Comparison of ENCODE assay signal across 1 cellular context in the genomic region with DNA sequence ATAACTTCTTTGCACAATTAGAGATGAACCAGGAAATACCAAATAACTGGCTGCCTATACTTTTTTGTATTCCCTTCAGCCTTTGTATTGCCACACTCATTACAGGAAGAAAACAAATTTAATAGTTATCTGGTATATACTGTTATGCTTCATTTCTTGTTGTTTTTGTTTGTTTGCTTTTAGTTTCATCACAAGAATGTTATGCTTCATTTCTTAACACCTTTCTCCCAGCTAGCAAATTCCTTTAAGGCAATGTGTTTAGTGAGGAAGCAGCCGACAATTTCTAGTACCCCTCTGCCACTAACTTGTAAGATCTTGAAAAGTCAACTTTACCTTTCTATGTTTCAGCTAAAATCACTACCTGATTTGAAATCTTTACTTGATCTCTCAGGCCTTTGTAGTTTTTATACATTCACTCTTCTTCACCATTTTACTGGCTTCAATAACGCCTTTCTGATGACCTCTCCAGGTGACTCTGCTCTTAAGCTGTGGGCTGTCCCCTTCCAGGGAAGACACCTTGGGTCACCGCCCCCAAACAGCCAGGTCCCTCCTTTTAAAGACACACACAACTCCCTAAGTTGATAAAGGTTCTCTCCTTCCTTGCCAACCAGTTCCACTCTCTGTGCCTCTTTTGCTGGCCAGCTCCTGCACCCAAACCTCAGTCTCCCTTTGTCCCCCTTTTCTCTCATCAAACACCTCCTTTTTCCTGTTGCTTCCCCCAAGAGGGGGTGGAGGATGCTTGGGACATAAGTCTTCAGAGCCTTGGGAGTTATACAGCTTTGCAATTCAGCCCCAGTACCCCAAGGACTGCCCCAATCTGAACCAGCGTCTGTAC.
TF ChIP-seq lines count a peak whose summit lies in the region.

No MANE protein-coding gene starts in this region.

TF ChIP-seq in HepG2, 621 proteins besides CTCF, POLR2A, EP300 and RAD21 (continued from another document and continues in another):
- no peak for TF ChIP-seq AHDC1 (CRISPR knock-in tag; IDR thresholded peaks at IDR 0.05; ENCODE audit: borderline replicate concordance)
- TF ChIP-seq ZNF230 (CRISPR knock-in tag; IDR thresholded peaks at IDR 0.05) = no peak; the same call in 1 of the 2 replicates
- TF ChIP-seq SMARCC2 (IDR thresholded peaks at IDR 0.05) = no peak
- no peak for TF ChIP-seq ARNT2 (CRISPR knock-in tag; IDR thresholded peaks at IDR 0.05; ENCODE audit: low read depth)
- 0 out of 2 replicates have a peak, but pooled peaks have one; percentile 15 for TF ChIP-seq KMT2B (CRISPR knock-in tag; IDR thresholded peaks at IDR 0.05)
- TF ChIP-seq MTF2 (CRISPR knock-in tag; IDR thresholded peaks at IDR 0.05; ENCODE audit: borderline replicate concordance) = 0 out of 2 replicates have a peak, but pooled peaks have one; percentile 12
- no peak for TF ChIP-seq MLLT10 (CRISPR knock-in tag; IDR thresholded peaks at IDR 0.05)
- TF ChIP-seq HMG20A (CRISPR knock-in tag; IDR thresholded peaks at IDR 0.05; ENCODE audit: borderline replicate concordance) = 0 out of 2 replicates have a peak, but pooled peaks have one; percentile 7
- no peak for TF ChIP-seq ZBTB8A (CRISPR knock-in tag; IDR thresholded peaks at IDR 0.05; ENCODE audit: borderline replicate concordance, low read depth)
- TF ChIP-seq MZF1 (CRISPR knock-in tag; IDR thresholded peaks at IDR 0.05; ENCODE audit: borderline replicate concordance) = no peak
- no peak for TF ChIP-seq ZNF530 (CRISPR knock-in tag; IDR thresholded peaks at IDR 0.05; ENCODE audit: low read depth)
- no peak for TF ChIP-seq BRCA1 (CRISPR knock-in tag; IDR thresholded peaks at IDR 0.05)
- no peak; the same call in 1 of the 2 replicates for TF ChIP-seq HOMEZ (CRISPR knock-in tag; IDR thresholded peaks at IDR 0.05; ENCODE audit: low read depth)
- no peak for TF ChIP-seq ADNP (CRISPR knock-in tag; IDR thresholded peaks at IDR 0.05)
- TF ChIP-seq, protein P1, sequence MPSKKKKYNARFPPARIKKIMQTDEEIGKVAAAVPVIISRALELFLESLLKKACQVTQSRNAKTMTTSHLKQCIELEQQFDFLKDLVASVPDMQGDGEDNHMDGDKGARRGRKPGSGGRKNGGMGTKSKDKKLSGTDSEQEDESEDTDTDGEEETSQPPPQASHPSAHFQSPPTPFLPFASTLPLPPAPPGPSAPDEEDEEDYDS (CRISPR knock-in tag; IDR thresholded peaks at IDR 0.05) = peak; percentile 96
- 0 out of 2 replicates have a peak, but pooled peaks have one; percentile 60 for TF ChIP-seq ZNF30 (CRISPR knock-in tag; IDR thresholded peaks at IDR 0.05)
- TF ChIP-seq ZNF34 (CRISPR knock-in tag; IDR thresholded peaks at IDR 0.05; ENCODE audit: borderline replicate concordance) = no peak
- 0 out of 2 replicates have a peak, but pooled peaks have one; percentile 19 for TF ChIP-seq ZNF510 (CRISPR knock-in tag; IDR thresholded peaks at IDR 0.05; ENCODE audit: low read depth)
- TF ChIP-seq ZNF841 (CRISPR knock-in tag; IDR thresholded peaks at IDR 0.05; ENCODE audit: borderline replicate concordance) = no peak
- TF ChIP-seq POLR2AphosphoS5 (IDR thresholded peaks at IDR 0.05; ENCODE audit: low read depth, low read length) = peak; percentile 75
- TF ChIP-seq ZNF337 (CRISPR knock-in tag; IDR thresholded peaks at IDR 0.05; ENCODE audit: borderline replicate concordance, low read depth) = no peak
- TF ChIP-seq, protein P2, sequence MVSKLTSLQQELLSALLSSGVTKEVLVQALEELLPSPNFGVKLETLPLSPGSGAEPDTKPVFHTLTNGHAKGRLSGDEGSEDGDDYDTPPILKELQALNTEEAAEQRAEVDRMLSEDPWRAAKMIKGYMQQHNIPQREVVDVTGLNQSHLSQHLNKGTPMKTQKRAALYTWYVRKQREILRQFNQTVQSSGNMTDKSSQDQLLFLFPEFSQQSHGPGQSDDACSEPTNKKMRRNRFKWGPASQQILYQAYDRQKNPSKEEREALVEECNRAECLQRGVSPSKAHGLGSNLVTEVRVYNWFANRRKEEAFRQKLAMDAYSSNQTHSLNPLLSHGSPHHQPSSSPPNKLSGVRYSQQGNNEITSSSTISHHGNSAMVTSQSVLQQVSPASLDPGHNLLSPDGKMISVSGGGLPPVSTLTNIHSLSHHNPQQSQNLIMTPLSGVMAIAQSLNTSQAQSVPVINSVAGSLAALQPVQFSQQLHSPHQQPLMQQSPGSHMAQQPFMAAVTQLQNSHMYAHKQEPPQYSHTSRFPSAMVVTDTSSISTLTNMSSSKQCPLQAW (CRISPR knock-in tag; IDR thresholded peaks at IDR 0.05) = peak; percentile 85
- no peak for TF ChIP-seq KLF16 (CRISPR knock-in tag; IDR thresholded peaks at IDR 0.05)
- no peak for TF ChIP-seq PCBP1 (IDR thresholded peaks at IDR 0.05; ENCODE audit: borderline replicate concordance, low read depth, low read length)
- no peak for TF ChIP-seq NFE2 (CRISPR knock-in tag; IDR thresholded peaks at IDR 0.05)
- TF ChIP-seq ZBTB14 (CRISPR knock-in tag; IDR thresholded peaks at IDR 0.05) = no peak
- TF ChIP-seq TEAD2 (CRISPR knock-in tag; IDR thresholded peaks at IDR 0.05) = no peak
- no peak for TF ChIP-seq NCOA5 (CRISPR knock-in tag; IDR thresholded peaks at IDR 0.05)
- no peak for TF ChIP-seq JARID2 (CRISPR knock-in tag; IDR thresholded peaks at IDR 0.05; ENCODE audit: insufficient replicate concordance)
- TF ChIP-seq PREB (CRISPR knock-in tag; IDR thresholded peaks at IDR 0.05) = no peak
- TF ChIP-seq ZFP82 (CRISPR knock-in tag; IDR thresholded peaks at IDR 0.05; ENCODE audit: borderline replicate concordance) = no peak; the same call in 1 of the 2 replicates
- 0 out of 2 replicates have a peak, but pooled peaks have one; percentile 8 for TF ChIP-seq TAF1 (CRISPR knock-in tag; IDR thresholded peaks at IDR 0.05)
- TF ChIP-seq NFYC (CRISPR knock-in tag; IDR thresholded peaks at IDR 0.05) = no peak
- no peak for TF ChIP-seq SNAPC2 (CRISPR knock-in tag; IDR thresholded peaks at IDR 0.05)
- no peak; the same call in 1 of the 2 replicates for TF ChIP-seq ZNF567 (CRISPR knock-in tag; IDR thresholded peaks at IDR 0.05; ENCODE audit: borderline replicate concordance)
- TF ChIP-seq ELF3 (CRISPR knock-in tag; IDR thresholded peaks at IDR 0.05) = 0 out of 2 replicates have a peak, but pooled peaks have one; percentile 18
- 0 out of 2 replicates have a peak, but pooled peaks have one; percentile 29 for TF ChIP-seq KLF11 (CRISPR knock-in tag; IDR thresholded peaks at IDR 0.05)
- 0 out of 2 replicates have a peak, but pooled peaks have one; percentile 7 for TF ChIP-seq POGZ (CRISPR knock-in tag; IDR thresholded peaks at IDR 0.05)
- peak; percentile 82; the same call in 1 of the 2 replicates for TF ChIP-seq ZFP41 (CRISPR knock-in tag; IDR thresholded peaks at IDR 0.05; ENCODE audit: borderline replicate concordance)
- TF ChIP-seq ZNF572 (CRISPR knock-in tag; IDR thresholded peaks at IDR 0.05) = no peak
- no peak for TF ChIP-seq JUND (CRISPR knock-in tag; IDR thresholded peaks at IDR 0.05)
- TF ChIP-seq ZNF747 (CRISPR knock-in tag; IDR thresholded peaks at IDR 0.05; ENCODE audit: borderline replicate concordance) = no peak
- TF ChIP-seq, protein P3, sequence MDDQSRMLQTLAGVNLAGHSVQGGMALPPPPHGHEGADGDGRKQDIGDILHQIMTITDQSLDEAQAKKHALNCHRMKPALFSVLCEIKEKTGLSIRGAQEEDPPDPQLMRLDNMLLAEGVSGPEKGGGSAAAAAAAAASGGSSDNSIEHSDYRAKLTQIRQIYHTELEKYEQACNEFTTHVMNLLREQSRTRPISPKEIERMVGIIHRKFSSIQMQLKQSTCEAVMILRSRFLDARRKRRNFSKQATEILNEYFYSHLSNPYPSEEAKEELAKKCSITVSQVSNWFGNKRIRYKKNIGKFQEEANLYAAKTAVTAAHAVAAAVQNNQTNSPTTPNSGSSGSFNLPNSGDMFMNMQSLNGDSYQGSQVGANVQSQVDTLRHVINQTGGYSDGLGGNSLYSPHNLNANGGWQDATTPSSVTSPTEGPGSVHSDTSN (CRISPR knock-in tag; IDR thresholded peaks at IDR 0.05; ENCODE audit: borderline replicate concordance) = no peak
- TF ChIP-seq MIER2 (CRISPR knock-in tag; IDR thresholded peaks at IDR 0.05) = peak; percentile 29; the same call in 1 of the 2 replicates
- TF ChIP-seq KDM1A (CRISPR knock-in tag; IDR thresholded peaks at IDR 0.05) = no peak
- TF ChIP-seq, protein P4, sequence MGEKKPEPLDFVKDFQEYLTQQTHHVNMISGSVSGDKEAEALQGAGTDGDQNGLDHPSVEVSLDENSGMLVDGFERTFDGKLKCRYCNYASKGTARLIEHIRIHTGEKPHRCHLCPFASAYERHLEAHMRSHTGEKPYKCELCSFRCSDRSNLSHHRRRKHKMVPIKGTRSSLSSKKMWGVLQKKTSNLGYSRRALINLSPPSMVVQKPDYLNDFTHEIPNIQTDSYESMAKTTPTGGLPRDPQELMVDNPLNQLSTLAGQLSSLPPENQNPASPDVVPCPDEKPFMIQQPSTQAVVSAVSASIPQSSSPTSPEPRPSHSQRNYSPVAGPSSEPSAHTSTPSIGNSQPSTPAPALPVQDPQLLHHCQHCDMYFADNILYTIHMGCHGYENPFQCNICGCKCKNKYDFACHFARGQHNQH (CRISPR knock-in tag; IDR thresholded peaks at IDR 0.05) = 0 out of 2 replicates have a peak, but pooled peaks have one; percentile 2
- peak; percentile 28; the same call in 1 of the 2 replicates for TF ChIP-seq ERF (CRISPR knock-in tag; IDR thresholded peaks at IDR 0.05)
- TF ChIP-seq ZFP36 (IDR thresholded peaks at IDR 0.05; ENCODE audit: borderline replicate concordance, low read depth, low read length, partially characterized antibody) = no peak
- TF ChIP-seq CREB1 (IDR thresholded peaks at IDR 0.05) = no peak
- TF ChIP-seq CREB1 (CRISPR knock-in tag; IDR thresholded peaks at IDR 0.05) = 0 out of 2 replicates have a peak, but pooled peaks have one; percentile 24
- no peak for TF ChIP-seq MED1 (CRISPR knock-in tag; IDR thresholded peaks at IDR 0.05)
- TF ChIP-seq ZNF556 (CRISPR knock-in tag; IDR thresholded peaks at IDR 0.05; ENCODE audit: borderline replicate concordance) = peak; percentile 16; the same call in 1 of the 2 replicates
- TF ChIP-seq ZNF549 (CRISPR knock-in tag; IDR thresholded peaks at IDR 0.05) = peak; percentile 44; the same call in 1 of the 2 replicates
- TF ChIP-seq MBNL3 (CRISPR knock-in tag; conservative IDR thresholded peaks at IDR 0.05) = no peak
- no peak for TF ChIP-seq FOSL1 (CRISPR knock-in tag; IDR thresholded peaks at IDR 0.05; ENCODE audit: borderline replicate concordance)
- TF ChIP-seq ZNF558 (CRISPR knock-in tag; IDR thresholded peaks at IDR 0.05; ENCODE audit: borderline replicate concordance) = no peak
